5 cellular contexts compared by ENCODE assay signal in the genomic region with DNA sequence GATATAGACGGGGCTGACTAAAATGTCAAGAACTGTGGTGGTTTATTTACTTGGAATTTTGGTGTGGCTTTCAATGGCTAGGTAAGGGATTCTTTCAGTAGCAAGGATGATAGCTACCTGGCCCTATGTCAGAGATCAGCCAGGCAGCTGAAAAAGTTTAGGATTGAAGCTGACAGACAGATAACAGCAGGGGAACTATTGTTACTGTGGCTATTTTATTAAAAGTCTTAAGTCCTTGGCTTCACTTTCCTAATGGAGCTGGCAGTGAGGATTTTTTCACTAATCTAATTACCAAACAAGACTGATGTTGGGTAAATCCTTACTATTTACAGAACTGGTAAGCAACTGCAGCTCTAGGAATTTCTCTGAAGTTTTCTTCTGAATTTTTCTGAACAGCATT.
"Had no signal": no experiment of that assay in that cellular context is flagged by ENCODE, and none has a peak within 500 bp of the region (broad histone marks: within the 10 kb centered on the region; RNA-seq: fewer than 3 reads in every experiment).

No MANE protein-coding gene starts in this region.

- H3K4me2 ChIP-seq: GM23338 had no signal

- DNase-seq: H9, KBM-7 had no signal

- H3K4me3 ChIP-seq: GM23338 had no signal

- ATAC-seq: GM23338, HCT116, HepG2 had no signal
